Comparison of ENCODE assay signal across 1 cellular context in genomic region chr2:238294393-238295143, GRCh38.
A peak's percentile ranks its signal among the peaks of the same experiment; 100 is the strongest.
TF ChIP-seq lines count a peak whose summit lies in the region.

No MANE protein-coding gene starts in this region.

TF ChIP-seq in HepG2, 621 proteins besides CTCF, POLR2A, EP300 and RAD21 (continued from another document and continues in another):
- TF ChIP-seq FOXA1 (IDR thresholded peaks at IDR 0.05) (no peak), FOXA1 (CRISPR knock-in tag; IDR thresholded peaks at IDR 0.05) (no peak; the same call in 1 of the 2 replicates), ZNF317 (CRISPR knock-in tag; IDR thresholded peaks at IDR 0.05) (no peak), ZBTB8A (CRISPR knock-in tag; IDR thresholded peaks at IDR 0.05; ENCODE audit: borderline replicate concordance, low read depth) (no peak), NFE2L2 (IDR thresholded peaks at IDR 0.05; ENCODE audit: low read length) (no peak), NFIC (IDR thresholded peaks at IDR 0.05; ENCODE audit: low read length) (no peak), HES4 (CRISPR knock-in tag; IDR thresholded peaks at IDR 0.05; ENCODE audit: borderline replicate concordance) (no peak; the same call in 1 of the 2 replicates), HMG20A (CRISPR knock-in tag; IDR thresholded peaks at IDR 0.05; ENCODE audit: borderline replicate concordance) (no peak), GABPB1 (CRISPR knock-in tag; IDR thresholded peaks at IDR 0.05) (peak; percentile 30; the same call in 1 of the 2 replicates), ZNF350 (CRISPR knock-in tag; IDR thresholded peaks at IDR 0.05; ENCODE audit: borderline replicate concordance, low read depth) (peak; percentile 23; the same call in 1 of the 2 replicates), CEBPZ (IDR thresholded peaks at IDR 0.05; ENCODE audit: low read length) (no peak), ZNF558 (CRISPR knock-in tag; IDR thresholded peaks at IDR 0.05; ENCODE audit: borderline replicate concordance) (no peak), MAFF (IDR thresholded peaks at IDR 0.05; ENCODE audit: low read depth, low read length) (peak; percentile 82), PHF5A (CRISPR knock-in tag; IDR thresholded peaks at IDR 0.05; ENCODE audit: low read depth, unreplicated experiment) (no peak), KLF9 (CRISPR knock-in tag; IDR thresholded peaks at IDR 0.05; ENCODE audit: low read depth) (no peak), DNMT3B (CRISPR knock-in tag; conservative IDR thresholded peaks at IDR 0.05) (no peak), FLYWCH1 (CRISPR knock-in tag; IDR thresholded peaks at IDR 0.05) (0 out of 2 replicates have a peak, but pooled peaks have one; percentile 17), ZFX (CRISPR knock-in tag; IDR thresholded peaks at IDR 0.05; ENCODE audit: low read depth) (peak; percentile 89), NFE2 (CRISPR knock-in tag; IDR thresholded peaks at IDR 0.05) (0 out of 2 replicates have a peak, but pooled peaks have one; percentile 13), STAT5B (CRISPR knock-in tag; IDR thresholded peaks at IDR 0.05) (no peak), ZNF530 (CRISPR knock-in tag; IDR thresholded peaks at IDR 0.05; ENCODE audit: low read depth) (no peak), HHEX (CRISPR knock-in tag; IDR thresholded peaks at IDR 0.05) (no peak), ZNF468 (CRISPR knock-in tag; IDR thresholded peaks at IDR 0.05) (no peak), ZNF101 (CRISPR knock-in tag; IDR thresholded peaks at IDR 0.05; ENCODE audit: borderline replicate concordance, low read depth) (no peak), NFAT5 (CRISPR knock-in tag; IDR thresholded peaks at IDR 0.05) (no peak), ZNF276 (CRISPR knock-in tag; IDR thresholded peaks at IDR 0.05; ENCODE audit: low read depth) (no peak), ZNF3 (CRISPR knock-in tag; IDR thresholded peaks at IDR 0.05) (0 out of 2 replicates have a peak, but pooled peaks have one; percentile 24), ATF3 (CRISPR knock-in tag; IDR thresholded peaks at IDR 0.05) (no peak), IRX3 (CRISPR knock-in tag; IDR thresholded peaks at IDR 0.05; ENCODE audit: borderline replicate concordance, low read depth) (no peak), KAT8 (CRISPR knock-in tag; IDR thresholded peaks at IDR 0.05) (peak; percentile 64), NKX3-1 (CRISPR knock-in tag; IDR thresholded peaks at IDR 0.05) (no peak), REXO4 (CRISPR knock-in tag; IDR thresholded peaks at IDR 0.05; ENCODE audit: borderline replicate concordance) (peak; percentile 55; the same call in 1 of the 2 replicates), ZKSCAN8 (CRISPR knock-in tag; IDR thresholded peaks at IDR 0.05; ENCODE audit: borderline replicate concordance) (peak; percentile 46; the same call in 1 of the 2 replicates), ESRRA (CRISPR knock-in tag; IDR thresholded peaks at IDR 0.05; ENCODE audit: low read depth) (no peak)
- TF ChIP-seq, protein P1, sequence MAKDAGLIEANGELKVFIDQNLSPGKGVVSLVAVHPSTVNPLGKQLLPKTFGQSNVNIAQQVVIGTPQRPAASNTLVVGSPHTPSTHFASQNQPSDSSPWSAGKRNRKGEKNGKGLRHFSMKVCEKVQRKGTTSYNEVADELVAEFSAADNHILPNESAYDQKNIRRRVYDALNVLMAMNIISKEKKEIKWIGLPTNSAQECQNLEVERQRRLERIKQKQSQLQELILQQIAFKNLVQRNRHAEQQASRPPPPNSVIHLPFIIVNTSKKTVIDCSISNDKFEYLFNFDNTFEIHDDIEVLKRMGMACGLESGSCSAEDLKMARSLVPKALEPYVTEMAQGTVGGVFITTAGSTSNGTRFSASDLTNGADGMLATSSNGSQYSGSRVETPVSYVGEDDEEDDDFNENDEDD (CRISPR knock-in tag; IDR thresholded peaks at IDR 0.05; ENCODE audit: borderline replicate concordance), result peak; percentile 38; the same call in 1 of the 2 replicates
- TF ChIP-seq, protein P2, sequence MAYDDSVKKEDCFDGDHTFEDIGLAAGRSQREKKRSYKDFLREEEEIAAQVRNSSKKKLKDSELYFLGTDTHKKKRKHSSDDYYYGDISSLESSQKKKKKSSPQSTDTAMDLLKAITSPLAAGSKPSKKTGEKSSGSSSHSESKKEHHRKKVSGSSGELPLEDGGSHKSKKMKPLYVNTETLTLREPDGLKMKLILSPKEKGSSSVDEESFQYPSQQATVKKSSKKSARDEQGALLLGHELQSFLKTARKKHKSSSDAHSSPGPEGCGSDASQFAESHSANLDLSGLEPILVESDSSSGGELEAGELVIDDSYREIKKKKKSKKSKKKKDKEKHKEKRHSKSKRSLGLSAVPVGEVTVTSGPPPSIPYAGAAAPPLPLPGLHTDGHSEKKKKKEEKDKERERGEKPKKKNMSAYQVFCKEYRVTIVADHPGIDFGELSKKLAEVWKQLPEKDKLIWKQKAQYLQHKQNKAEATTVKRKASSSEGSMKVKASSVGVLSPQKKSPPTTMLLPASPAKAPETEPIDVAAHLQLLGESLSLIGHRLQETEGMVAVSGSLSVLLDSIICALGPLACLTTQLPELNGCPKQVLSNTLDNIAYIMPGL (CRISPR knock-in tag; IDR thresholded peaks at IDR 0.05; ENCODE audit: borderline replicate concordance in 1 of 2, low read depth in 1 of 2), result peak in 1 of 2 experiments; percentile 46; a peak in 2 of 4 replicates
- TF ChIP-seq, protein P3, sequence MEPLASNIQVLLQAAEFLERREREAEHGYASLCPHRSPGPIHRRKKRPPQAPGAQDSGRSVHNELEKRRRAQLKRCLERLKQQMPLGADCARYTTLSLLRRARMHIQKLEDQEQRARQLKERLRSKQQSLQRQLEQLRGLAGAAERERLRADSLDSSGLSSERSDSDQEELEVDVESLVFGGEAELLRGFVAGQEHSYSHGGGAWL (CRISPR knock-in tag; IDR thresholded peaks at IDR 0.05), result no peak
- TF ChIP-seq, protein P4, sequence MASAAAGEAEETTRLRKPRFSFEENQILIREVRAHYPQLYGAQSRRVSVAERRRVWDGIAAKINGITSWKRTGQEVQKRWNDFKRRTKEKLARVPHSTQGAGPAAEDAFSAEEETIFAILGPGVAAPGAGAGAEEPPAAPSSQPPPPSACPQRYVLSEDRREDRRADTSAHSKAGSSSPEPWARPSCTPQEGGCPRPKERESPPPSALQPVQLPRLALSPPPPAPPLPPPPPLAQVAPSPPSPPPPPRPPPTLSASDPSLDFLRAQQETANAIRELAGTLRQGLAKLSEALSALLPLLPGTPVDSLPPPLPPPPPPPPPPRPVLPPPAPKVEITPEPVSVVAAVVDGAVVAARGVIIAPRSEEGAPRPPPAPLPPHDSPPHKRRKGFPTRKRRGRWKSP (CRISPR knock-in tag; IDR thresholded peaks at IDR 0.05), result peak; percentile 56; the same call in 1 of the 2 replicates
- TF ChIP-seq, protein P5, sequence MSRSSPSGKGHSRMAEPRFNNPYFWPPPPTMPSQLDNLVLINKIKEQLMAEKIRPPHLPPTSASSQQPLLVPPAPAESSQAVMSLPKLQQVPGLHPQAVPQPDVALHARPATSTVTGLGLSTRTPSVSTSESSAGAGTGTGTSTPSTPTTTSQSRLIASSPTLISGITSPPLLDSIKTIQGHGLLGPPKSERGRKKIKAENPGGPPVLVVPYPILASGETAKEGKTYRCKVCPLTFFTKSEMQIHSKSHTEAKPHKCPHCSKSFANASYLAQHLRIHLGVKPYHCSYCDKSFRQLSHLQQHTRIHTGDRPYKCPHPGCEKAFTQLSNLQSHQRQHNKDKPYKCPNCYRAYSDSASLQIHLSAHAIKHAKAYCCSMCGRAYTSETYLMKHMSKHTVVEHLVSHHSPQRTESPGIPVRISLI (CRISPR knock-in tag; IDR thresholded peaks at IDR 0.05; ENCODE audit: borderline replicate concordance), result no peak
